1 cellular context compared by ENCODE assay signal in the genomic region with DNA sequence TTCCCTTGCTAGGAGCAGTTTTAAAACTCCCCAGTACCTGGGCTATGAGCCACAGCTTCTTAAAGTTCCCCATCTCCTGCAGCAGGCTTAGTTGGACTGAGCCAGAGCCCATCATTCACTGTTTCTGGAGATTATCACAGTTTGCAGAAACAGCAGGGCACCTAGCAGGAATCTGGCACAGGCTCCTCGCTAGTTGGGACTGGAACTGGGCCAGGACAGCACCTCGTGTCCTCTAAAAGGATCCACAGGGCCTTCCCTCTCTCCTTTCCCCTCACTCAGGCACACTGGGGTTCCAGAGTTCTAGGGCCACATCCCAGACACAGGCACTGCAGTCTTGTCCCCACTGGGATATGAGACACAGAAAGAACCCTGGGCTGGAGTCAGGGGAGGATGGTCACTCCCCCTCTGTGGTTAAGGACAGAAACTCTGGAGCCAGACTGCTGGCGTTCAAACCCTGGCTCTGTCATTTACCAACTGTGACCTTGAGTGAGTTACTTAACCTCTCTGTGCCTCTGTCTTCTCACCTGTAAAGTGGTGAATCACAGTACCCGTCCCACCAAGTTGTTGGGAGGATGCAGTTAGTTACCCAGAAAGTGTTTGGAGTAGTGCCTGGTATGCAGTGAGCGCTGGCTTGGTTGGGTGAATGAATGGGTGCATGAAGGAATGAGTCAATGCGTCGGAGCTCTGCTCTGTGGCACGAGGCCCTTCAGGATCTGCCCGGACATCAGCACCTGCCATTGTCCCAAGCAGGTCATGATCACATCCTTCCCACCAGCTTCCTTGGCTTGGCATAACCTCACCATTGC.
TF ChIP-seq lines count a peak whose summit lies in the region.

No MANE protein-coding gene starts in this region.

TF ChIP-seq in H1, 55 proteins besides CTCF, POLR2A, EP300 and RAD21:
- TF ChIP-seq CBX5 (IDR thresholded peaks at IDR 0.05; ENCODE audit: low read depth, low read length) (no peak), ZNF274 (IDR thresholded peaks at IDR 0.05; ENCODE audit: borderline replicate concordance, extremely low read depth, low read length) (no peak), SP1 (IDR thresholded peaks at IDR 0.05; ENCODE audit: low read depth, low read length) (no peak), HDAC6 (IDR thresholded peaks at IDR 0.05; ENCODE audit: low read depth, low read length) (no peak)
